In genomic region chr15:89325039-89325803, GRCh38 we compare ENCODE assay signal across 12 cellular contexts.
"Had no signal": no experiment of that assay in that cellular context is flagged by ENCODE, and none has a peak within 500 bp of the region (broad histone marks: within the 10 kb centered on the region; RNA-seq: fewer than 3 reads in every experiment).

No MANE protein-coding gene starts in this region.

- H3K27ac ChIP-seq: foreskin keratinocyte, right atrium auricular region, transverse colon had no signal

- H3K27me3 Mint-ChIP-seq: naive thymus-derived CD4-positive, alpha-beta T cell had no signal

- H3K4me3 ChIP-seq: lung, right atrium auricular region, transverse colon had no signal

- H3K4me1 ChIP-seq: foreskin keratinocyte had no signal

- H3K9me3 ChIP-seq: right atrium auricular region, transverse colon had no signal

- H3K9me3 Mint-ChIP-seq: naive thymus-derived CD4-positive, alpha-beta T cell had no signal

- H3K4me3 Mint-ChIP-seq: naive thymus-derived CD4-positive, alpha-beta T cell had no signal

- DNase-seq: activated CD4-positive, alpha-beta T cell treated with anti-CD3 and anti-CD28 coated beads, Interleukin-2, amount 50 U/mL, for 1 hour; activated CD4-positive, CD25-positive, alpha-beta regulatory T cell; activated CD8-positive, alpha-beta memory T cell treated with anti-CD3 and anti-CD28 coated beads, Interleukin-2, amount 50 U/mL, for 4 hours; activated effector memory CD4-positive, alpha-beta T cell treated with Interleukin-2 at 50 U/mL for 16 hours; foreskin keratinocyte; left colon; naive thymus-derived CD4-positive, alpha-beta T cell; small intestine; substantia nigra; transverse colon had no signal

- ATAC-seq: left colon; naive thymus-derived CD4-positive, alpha-beta T cell had no signal

- H3K27me3 ChIP-seq: foreskin keratinocyte, right atrium auricular region, transverse colon had no signal
